In genomic region chr14:99724196-99724891, GRCh38 we compare ENCODE assay signal across 18 cellular contexts. TPM values are rescaled to one million over a fixed set of nuclear protein-coding genes. Genes with fewer than 3 reads are reported as not detected.
A peak's percentile ranks its signal among the peaks of the same experiment; 100 is the strongest.
DNase-seq lines count a peak whose midpoint lies in the region; ATAC-seq and TF ChIP-seq lines count a peak whose summit lies in the region.
"Had no signal": no experiment of that assay in that cellular context is flagged by ENCODE, and none has a peak within 500 bp of the region (broad histone marks: within the 10 kb centered on the region; RNA-seq: fewer than 3 reads in every experiment).

No MANE protein-coding gene starts in this region.

- no peaks in the 10 kb centered on the region for H3K36me3 ChIP-seq in upper lobe of right lung
- H3K36me3 ChIP-seq in SJCRH30: no peaks in the 10 kb centered on the region
- no peaks in the 10 kb centered on the region for H3K36me3 ChIP-seq in upper lobe of left lung
- H3K36me3 ChIP-seq: esophagus squamous epithelium, heart left ventricle, pancreas had no signal

- CTCF ChIA-PET in activated naive CD4-positive, alpha-beta T cell treated with anti-CD3 and anti-CD28 coated beads, Interleukin-2, amount 10 ng/mL, durations not matched to agents 7 days and 5 days (lab: Charles Lee): interaction anchor here (1.0 kb wide), 1 partner anchor 223 kb away, joined by 3 read pairs; no protein-coding TSS in a partner anchor

- TF ChIP-seq CTCF in fibroblast of mammary gland (conservative IDR thresholded peaks at IDR 0.05; ENCODE audit: control insufficient read depth, insufficient read depth, low read depth, low read length) (no peak), upper lobe of right lung (IDR thresholded peaks at IDR 0.05) (no peak), upper lobe of left lung (IDR thresholded peaks at IDR 0.05) (no peak)

- no peak for TF ChIP-seq EP300 in upper lobe of left lung (IDR thresholded peaks at IDR 0.05)

- H3K27me3 Mint-ChIP-seq in activated naive CD4-positive, alpha-beta T cell treated with anti-CD3 and anti-CD28 coated beads, Interleukin-2, amount 10 ng/mL, durations not matched to agents 7 days and 5 days: peaks cover 53% of the 10 kb centered on the region

- H3K27ac Mint-ChIP-seq in activated naive CD4-positive, alpha-beta T cell treated with anti-CD3 and anti-CD28 coated beads, Interleukin-2, amount 10 ng/mL, durations not matched to agents 7 days and 5 days: no peak overlapping the region
- H3K27ac Mint-ChIP-seq: activated CD8-positive, alpha-beta T cell treated with anti-CD3 and anti-CD28 coated beads for 36 hours had no signal

- H3K4me1 Mint-ChIP-seq in activated naive CD4-positive, alpha-beta T cell treated with anti-CD3 and anti-CD28 coated beads, Interleukin-2, amount 10 ng/mL, durations not matched to agents 7 days and 5 days: no peaks in the 10 kb centered on the region

- H3K4me3 ChIP-seq in fibroblast of mammary gland (ENCODE audit: control insufficient read depth, low read depth, low read length) (no peak overlapping the region), upper lobe of right lung (no peak overlapping the region), SJCRH30 (no peak overlapping the region), upper lobe of left lung (no peak overlapping the region)
- H3K4me3 ChIP-seq: esophagus squamous epithelium, heart left ventricle, K562, pancreas, SK-N-MC had no signal

- H3K36me3 Mint-ChIP-seq in activated naive CD4-positive, alpha-beta T cell treated with anti-CD3 and anti-CD28 coated beads, Interleukin-2, amount 10 ng/mL, durations not matched to agents 7 days and 5 days: no peaks in the 10 kb centered on the region

- no peak for TF ChIP-seq POLR2A in upper lobe of left lung (IDR thresholded peaks at IDR 0.05)

- H3K4me3 Mint-ChIP-seq in activated naive CD4-positive, alpha-beta T cell treated with anti-CD3 and anti-CD28 coated beads, Interleukin-2, amount 10 ng/mL, durations not matched to agents 7 days and 5 days: no peak overlapping the region
- H3K4me3 Mint-ChIP-seq: activated CD8-positive, alpha-beta T cell treated with anti-CD3 and anti-CD28 coated beads for 36 hours had no signal

- no peaks in the 10 kb centered on the region for H3K9me3 ChIP-seq in upper lobe of right lung
- no peaks in the 10 kb centered on the region for H3K9me3 ChIP-seq in SJCRH30 (replicated peaks)
- H3K9me3 ChIP-seq in upper lobe of left lung: no peaks in the 10 kb centered on the region
- H3K9me3 ChIP-seq: esophagus squamous epithelium, heart left ventricle, pancreas had no signal

- H3K4me1 ChIP-seq in upper lobe of right lung (no peaks in the 10 kb centered on the region), SJCRH30 (no peaks in the 10 kb centered on the region), upper lobe of left lung (no peaks in the 10 kb centered on the region)
- H3K4me1 ChIP-seq: esophagus squamous epithelium, heart left ventricle, pancreas had no signal

- DNase-seq in activated naive CD4-positive, alpha-beta T cell treated with anti-CD3 and anti-CD28 coated beads, Interleukin-2, amount 10 ng/mL, durations not matched to agents 7 days and 5 days: peak; percentile 17
- no peak for DNase-seq in activated naive CD4-positive, alpha-beta T cell (lab: John Stamatoyannopoulos, UW)
- DNase-seq in NCI-H82 (lab: John Stamatoyannopoulos, UW) (peak; percentile 80), fibroblast of mammary gland (ENCODE audit: low read depth) (peak; percentile 34), upper lobe of right lung (peak; percentile 40), SJCRH30 (no peak), upper lobe of left lung (no peak), NOMO-1 treated with dmso at 0.1 percent for 144 hours (lab: John Stamatoyannopoulos, UW; ENCODE audit: unreplicated experiment) (no peak)
- DNase-seq: activated CD8-positive, alpha-beta T cell treated with anti-CD3 and anti-CD28 coated beads for 36 hours; esophagus squamous epithelium; GF-D8; NCI-H1105; small intestine; stimulated activated naive CD8-positive, alpha-beta T cell treated with anti-CD3 and anti-CD28 coated beads, Interleukin-15, Interleukin-2, amounts not matched to agents 100 U/mL and 50 U/mL, for 24 hours had no signal

- no peaks in the 10 kb centered on the region for H3K9me3 Mint-ChIP-seq in activated naive CD4-positive, alpha-beta T cell treated with anti-CD3 and anti-CD28 coated beads, Interleukin-2, amount 10 ng/mL, durations not matched to agents 7 days and 5 days
- H3K9me3 Mint-ChIP-seq: activated CD8-positive, alpha-beta T cell treated with anti-CD3 and anti-CD28 coated beads for 36 hours had no signal

- ATAC-seq in upper lobe of right lung (no peak), upper lobe of left lung (ENCODE audit: low FRiP score in 2 of 2) (no peak)
- ATAC-seq: activated CD8-positive, alpha-beta T cell treated with anti-CD3 and anti-CD28 coated beads for 36 hours; heart left ventricle; K562; pancreas; stimulated activated naive CD8-positive, alpha-beta T cell treated with anti-CD3 and anti-CD28 coated beads, Interleukin-15, Interleukin-2, amounts not matched to agents 100 U/mL and 50 U/mL, for 24 hours had no signal

- 65 to 81% methylated on average over 3 to 4 of the region's 5 CpGs for WGBS in upper lobe of left lung, 2 donors

- H3K27me3 ChIP-seq in upper lobe of right lung: no peaks in the 10 kb centered on the region
- H3K27me3 ChIP-seq in SJCRH30: no peaks in the 10 kb centered on the region
- H3K27me3 ChIP-seq in upper lobe of left lung: no peaks in the 10 kb centered on the region
- H3K27me3 ChIP-seq: pancreas had no signal

- H3K27ac ChIP-seq in upper lobe of right lung (no peak overlapping the region), SJCRH30 (no peak overlapping the region), upper lobe of left lung (no peak overlapping the region)
- H3K27ac ChIP-seq: esophagus squamous epithelium, heart left ventricle, pancreas, SK-N-MC had no signal

- intact Hi-C loops in upper lobe of right lung (cut with DNase I): no loop called here

RNA-seq across cellular contexts. Expression of gene CYP46A1, which starts 40.2 kb away (rescaled TPM):
- total RNA-seq in upper lobe of right lung: 1.3 TPM
- 0.08 and 0.10 TPM in 2 replicates for total RNA-seq in SJCRH30 (2014; rRNA removed; shearing (Covaris generic))
- total RNA-seq in upper lobe of left lung: 10 to 100 TPM in 1 of 6 donors, 1 to 10 TPM in 2, under 1 TPM in 3; 0.15 to 12.6 (median 1.2) TPM
- total RNA-seq: K562 had no signal

Comparison
In these comparisons a context has a peak if more than half of its experiments do, and no peak if none do; other contexts are left out.
1. DNase-seq: peak in activated naive CD4-positive, alpha-beta T cell treated with anti-CD3 and anti-CD28 coated beads, Interleukin-2, amount 10 ng/mL, durations not matched to agents 7 days and 5 days (single experiment), NCI-H82 (single experiment), fibroblast of mammary gland (single experiment) and upper lobe of right lung (single experiment); none in activated naive CD4-positive, alpha-beta T cell (0 of 4), SJCRH30 (0 of 2), upper lobe of left lung (0 of 2) and NOMO-1 treated with dmso at 0.1 percent for 144 hours (single experiment).